Comparison of ENCODE assay signal across 35 cellular contexts in the genomic region with DNA sequence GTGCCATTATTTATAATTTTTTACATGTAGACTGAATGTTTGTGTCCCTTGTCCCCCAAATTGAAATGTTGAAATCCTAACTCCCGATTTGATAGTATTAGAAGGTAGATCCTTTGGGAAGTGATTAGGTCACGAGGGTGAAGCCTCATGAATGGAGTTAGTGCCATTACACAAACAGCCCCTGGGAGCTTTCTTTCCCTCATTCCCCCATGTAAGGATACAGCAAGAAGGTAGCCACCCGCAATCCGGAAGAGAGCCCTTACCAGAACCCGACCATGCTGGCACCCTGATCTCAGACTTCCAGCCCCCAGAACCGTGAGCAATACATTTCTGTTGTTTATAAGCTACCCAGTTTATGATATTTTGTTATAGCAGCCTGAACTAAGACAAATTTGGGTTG.
"Had no signal": no experiment of that assay in that cellular context is flagged by ENCODE, and none has a peak within 500 bp of the region (broad histone marks: within the 10 kb centered on the region; RNA-seq: fewer than 3 reads in every experiment).

No MANE protein-coding gene starts in this region.

- H3K4me1 Mint-ChIP-seq: activated B cell treated with CpG ODN at 0.5 μM for 24 hours; activated naive CD4-positive, alpha-beta T cell treated with anti-CD3 and anti-CD28 coated beads, Interleukin-2, amount 10 ng/mL, durations not matched to agents 7 days and 5 days; activated naive CD8-positive, alpha-beta T cell treated with anti-CD3 and anti-CD28 coated beads, Interleukin-2, amount 10 ng/mL, durations not matched to agents 7 days and 5 days; brain had no signal

- H3K9me3 Mint-ChIP-seq: activated B cell treated with CpG ODN at 0.5 μM for 24 hours; activated CD8-positive, alpha-beta T cell treated with anti-CD3 and anti-CD28 coated beads for 36 hours; activated naive CD4-positive, alpha-beta T cell treated with anti-CD3 and anti-CD28 coated beads, Interleukin-2, amount 50 U/mL, for 72 hours; activated naive CD8-positive, alpha-beta T cell treated with anti-CD3 and anti-CD28 coated beads, Interleukin-2, amount 10 ng/mL, durations not matched to agents 7 days and 5 days; activated T-helper 1 cell treated with anti-CD3 and anti-CD28 coated beads, Interleukin-12 subunit alpha, Interleukin-12 subunit beta, Interleukin-2, Interleukin-4 antibody, amounts not matched to agents 30 ng/mL and 10 ng/mL and 1 ng/mL, durations not matched to agents 14 hours and 24 hours and 36 hours; brain; dendritic cell treated with granulocyte-macrophage colony-stimulating factor and Interleukin-4, amounts not matched to agents 40 ng/mL and 50 ng/mL, for 4 days; T-helper 2 cell treated with Interferon-gamma antibody and Interleukin-4, amounts not matched to agents 5 μg/mL and 100 μg/mL, for 36 hours had no signal

- H3K36me3 Mint-ChIP-seq: activated naive CD4-positive, alpha-beta T cell treated with anti-CD3 and anti-CD28 coated beads, Interleukin-2, amount 10 ng/mL, durations not matched to agents 7 days and 5 days; activated naive CD4-positive, alpha-beta T cell treated with anti-CD3 and anti-CD28 coated beads, Interleukin-2, amount 50 U/mL, for 72 hours; activated naive CD8-positive, alpha-beta T cell treated with anti-CD3 and anti-CD28 coated beads, Interleukin-2, amount 10 ng/mL, durations not matched to agents 7 days and 5 days; brain had no signal

- H3K4me3 ChIP-seq: ascending aorta, breast epithelium, cardiac muscle cell, colonic mucosa, dorsolateral prefrontal cortex, esophagus muscularis mucosa, gastrocnemius medialis, heart left ventricle had no signal

- H3K36me3 ChIP-seq: ascending aorta, breast epithelium, cardiac muscle cell, colonic mucosa, esophagus muscularis mucosa, gastrocnemius medialis, heart left ventricle, WERI-Rb-1 had no signal

- H3K27ac ChIP-seq: ascending aorta, breast epithelium, cardiac muscle cell, colonic mucosa, dorsolateral prefrontal cortex, esophagus muscularis mucosa, foreskin keratinocyte, gastrocnemius medialis, heart left ventricle, WERI-Rb-1 had no signal

- ATAC-seq: activated CD4-positive, CD25-positive, alpha-beta regulatory T cell treated with anti-CD3 and anti-CD28 coated beads, Interleukin-2, amount 50 U/mL, for 24 hours; activated CD8-positive, alpha-beta T cell treated with anti-CD3 and anti-CD28 coated beads for 36 hours; activated naive CD4-positive, alpha-beta T cell treated with anti-CD3 and anti-CD28 coated beads, Interleukin-2, amount 50 U/mL, for 72 hours; foreskin keratinocyte; gastrocnemius medialis; heart left ventricle; T-helper 17 cell had no signal

- DNase-seq: activated B cell treated with CpG ODN at 0.5 μM for 24 hours; activated CD4-positive, alpha-beta T cell treated with anti-CD3 and anti-CD28 coated beads for 48 hours; activated CD4-positive, alpha-beta T cell treated with anti-CD3 and anti-CD28 coated beads, Interleukin-2, amount 50 U/mL, for 1 hour; activated CD4-positive, alpha-beta T cell treated with anti-CD3 and anti-CD28 coated beads, Interleukin-2, amount 50 U/mL, for 48 hours; activated CD8-positive, alpha-beta T cell treated with anti-CD3 and anti-CD28 coated beads for 36 hours; activated gamma-delta T cell; activated naive CD4-positive, alpha-beta T cell; activated naive CD4-positive, alpha-beta T cell treated with anti-CD3 and anti-CD28 coated beads, Interleukin-2, amount 10 ng/mL, durations not matched to agents 7 days and 5 days; activated naive CD8-positive, alpha-beta T cell treated with anti-CD3 and anti-CD28 coated beads, Interleukin-2, amount 10 ng/mL, durations not matched to agents 7 days and 5 days; activated T-cell treated with anti-CD3 and anti-CD28 coated beads, Interleukin-2, amount 50 U/mL, for 1 hour; activated T-cell treated with anti-CD3 and anti-CD28 coated beads, Interleukin-2, amount 50 U/mL, for 48 hours; central memory CD4-positive, alpha-beta T cell; cerebellar nuclear complex; colonic mucosa; dorsolateral prefrontal cortex; effector memory CD4-positive, alpha-beta T cell; erythroblast; foreskin keratinocyte; gastrocnemius medialis; glutamatergic neuron; heart left ventricle; T-helper 1 cell; T-helper 17 cell; T1000; WERI-Rb-1 had no signal

- H3K9me3 ChIP-seq: ascending aorta, breast epithelium, colonic mucosa, esophagus muscularis mucosa, gastrocnemius medialis, heart left ventricle had no signal

- H3K27ac Mint-ChIP-seq: activated B cell treated with CpG ODN at 0.5 μM for 24 hours; activated CD8-positive, alpha-beta T cell treated with anti-CD3 and anti-CD28 coated beads for 36 hours; activated naive CD4-positive, alpha-beta T cell treated with anti-CD3 and anti-CD28 coated beads, Interleukin-2, amount 10 ng/mL, durations not matched to agents 7 days and 5 days; activated naive CD4-positive, alpha-beta T cell treated with anti-CD3 and anti-CD28 coated beads, Interleukin-2, amount 50 U/mL, for 72 hours; activated naive CD8-positive, alpha-beta T cell treated with anti-CD3 and anti-CD28 coated beads, Interleukin-2, amount 10 ng/mL, durations not matched to agents 7 days and 5 days; activated T-helper 1 cell treated with anti-CD3 and anti-CD28 coated beads, Interleukin-12 subunit alpha, Interleukin-12 subunit beta, Interleukin-2, Interleukin-4 antibody, amounts not matched to agents 30 ng/mL and 10 ng/mL and 1 ng/mL, durations not matched to agents 14 hours and 24 hours and 36 hours; brain; dendritic cell treated with granulocyte-macrophage colony-stimulating factor and Interleukin-4, amounts not matched to agents 40 ng/mL and 50 ng/mL, for 4 days; T-helper 17 cell; T-helper 2 cell treated with Interferon-gamma antibody and Interleukin-4, amounts not matched to agents 5 μg/mL and 100 μg/mL, for 36 hours had no signal

- H3K4me1 ChIP-seq: ascending aorta, breast epithelium, colonic mucosa, esophagus muscularis mucosa, foreskin keratinocyte, gastrocnemius medialis, heart left ventricle had no signal

- H3K27me3 ChIP-seq: ascending aorta, breast epithelium, cardiac muscle cell, colonic mucosa, gastrocnemius medialis had no signal

- H3K4me3 Mint-ChIP-seq: activated B cell treated with CpG ODN at 0.5 μM for 24 hours; activated CD8-positive, alpha-beta T cell treated with anti-CD3 and anti-CD28 coated beads for 36 hours; activated naive CD4-positive, alpha-beta T cell treated with anti-CD3 and anti-CD28 coated beads, Interleukin-2, amount 10 ng/mL, durations not matched to agents 7 days and 5 days; activated naive CD8-positive, alpha-beta T cell treated with anti-CD3 and anti-CD28 coated beads, Interleukin-2, amount 10 ng/mL, durations not matched to agents 7 days and 5 days; activated T-helper 1 cell treated with anti-CD3 and anti-CD28 coated beads, Interleukin-12 subunit alpha, Interleukin-12 subunit beta, Interleukin-2, Interleukin-4 antibody, amounts not matched to agents 30 ng/mL and 10 ng/mL and 1 ng/mL, durations not matched to agents 14 hours and 24 hours and 36 hours; brain; dendritic cell treated with granulocyte-macrophage colony-stimulating factor and Interleukin-4, amounts not matched to agents 40 ng/mL and 50 ng/mL, for 4 days; T-helper 17 cell; T-helper 2 cell treated with Interferon-gamma antibody and Interleukin-4, amounts not matched to agents 5 μg/mL and 100 μg/mL, for 36 hours had no signal

- H3K27me3 Mint-ChIP-seq: activated naive CD4-positive, alpha-beta T cell treated with anti-CD3 and anti-CD28 coated beads, Interleukin-2, amount 10 ng/mL, durations not matched to agents 7 days and 5 days had no signal
